Comparison of ENCODE assay signal across 8 cellular contexts in the genomic region with DNA sequence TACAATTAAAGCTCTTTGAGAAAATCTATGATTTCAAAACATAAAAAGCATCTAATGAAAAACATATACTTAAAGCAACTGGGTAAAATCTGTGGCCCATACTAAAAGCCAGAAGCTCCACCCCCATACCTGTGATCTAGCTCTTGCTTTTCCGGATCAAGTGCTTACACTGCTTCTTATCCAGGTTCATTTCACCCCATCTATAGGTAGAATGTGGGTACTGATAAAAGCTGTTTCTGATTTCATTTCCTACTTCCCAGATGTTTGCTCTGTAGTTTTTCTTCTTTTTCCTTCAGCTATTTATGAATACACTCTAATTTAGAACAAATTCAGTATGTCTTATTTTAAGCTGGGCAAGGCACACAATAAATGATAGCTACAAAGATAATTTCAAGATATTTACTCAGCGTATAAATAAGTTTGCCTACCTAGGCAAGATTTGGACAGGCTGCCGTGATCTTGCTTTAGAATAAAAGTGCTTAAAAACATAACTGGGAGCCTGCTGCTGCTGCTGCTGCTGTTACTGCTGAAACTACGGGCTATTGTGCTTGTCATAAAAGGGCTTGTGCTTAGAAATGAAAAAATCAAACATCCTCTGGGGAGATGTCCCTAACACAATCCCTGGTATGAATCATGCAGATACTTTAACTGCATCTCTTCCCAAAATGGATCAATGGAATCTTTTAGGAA. TPM values are rescaled to one million over a fixed set of nuclear protein-coding genes. Genes with fewer than 3 reads are reported as not detected.
DNase-seq lines count a peak whose midpoint lies in the region; ATAC-seq and TF ChIP-seq lines count a peak whose summit lies in the region.

No MANE protein-coding gene starts in this region.

- no peaks in the 10 kb centered on the region for H3K9me3 ChIP-seq in hepatocyte (ENCODE audit: low read depth)
- H3K9me3 ChIP-seq in suprapubic skin = no peaks in the 10 kb centered on the region
- no peaks in the 10 kb centered on the region for H3K9me3 ChIP-seq in ascending aorta

- TF ChIP-seq CTCF in VCaP (conservative IDR thresholded peaks at IDR 0.05) = peak; percentile 79
- TF ChIP-seq CTCF in hepatocyte (IDR thresholded peaks at IDR 0.05; ENCODE audit: poor library complexity) = peak; percentile 58
- peak; percentile 48 to 53 for TF ChIP-seq CTCF in suprapubic skin (IDR thresholded peaks at IDR 0.05)
- TF ChIP-seq CTCF in ascending aorta (IDR thresholded peaks at IDR 0.05) = peak in 1 of 3 experiments; percentile 16

- DNase-seq in activated T-cell treated with anti-CD3 and anti-CD28 coated beads, Interleukin-2, amount 50 U/mL, for 72 hours = peak; percentile 8 to 21
- no peak for DNase-seq in activated T-cell treated with anti-CD3 and anti-CD28 coated beads for 4 hours
- peak; percentile 31 for DNase-seq in NCI-H1417 treated with DMSO at 0.1 percent for 48 hours (lab: John Stamatoyannopoulos, UW)
- peak; percentile 73 for DNase-seq in hepatocyte (ENCODE audit: low spot score)
- DNase-seq in suprapubic skin (ENCODE audit: low spot score in 2 of 2) = no peak
- DNase-seq in ascending aorta (ENCODE audit: low spot score in 2 of 2) = no peak

- H3K36me3 ChIP-seq in hepatocyte (replicated peaks; ENCODE audit: insufficient read depth, low read depth) (no peaks in the 10 kb centered on the region), suprapubic skin (no peaks in the 10 kb centered on the region), ascending aorta (no peaks in the 10 kb centered on the region)

- H3K4me1 ChIP-seq in hepatocyte (ENCODE audit: insufficient read depth) (peaks cover 14% of the 10 kb centered on the region), suprapubic skin (peaks cover 48% of the 10 kb centered on the region), ascending aorta (no peaks in the 10 kb centered on the region)

- intact Hi-C loops in ascending aorta (cut with DNase I) = loop anchor here (2.0 to 5.0 kb wide), 2 partner anchors 485 to 761 kb away; no protein-coding TSS in a partner anchor

- H3K27me3 Mint-ChIP-seq in activated T-cell treated with anti-CD3 and anti-CD28 coated beads, Interleukin-2, amount 50 U/mL, for 72 hours (ENCODE audit: low read depth) = peaks cover 27% of the 10 kb centered on the region

- H3K27me3 ChIP-seq in hepatocyte = no peaks in the 10 kb centered on the region
- no peaks in the 10 kb centered on the region for H3K27me3 ChIP-seq in suprapubic skin
- H3K27me3 ChIP-seq in ascending aorta = no peaks in the 10 kb centered on the region

- peaks cover 0 to 3% of the 10 kb centered on the region in 2 donors for H3K36me3 Mint-ChIP-seq in activated T-cell treated with anti-CD3 and anti-CD28 coated beads, Interleukin-2, amount 50 U/mL, for 72 hours (ENCODE audit: insufficient read depth in 2 of 2)

- H3K9me2 ChIP-seq in hepatocyte (replicated peaks; ENCODE audit: insufficient read depth) = no peaks in the 10 kb centered on the region

- no peaks in the 10 kb centered on the region for H3K9me3 Mint-ChIP-seq in activated T-cell treated with anti-CD3 and anti-CD28 coated beads, Interleukin-2, amount 50 U/mL, for 72 hours

- no peak for TF ChIP-seq EP300 in suprapubic skin (IDR thresholded peaks at IDR 0.05)

- H3K27ac ChIP-seq in VCaP = peak overlapping the region; percentile 49
- peak overlapping the region; percentile 11 for H3K27ac ChIP-seq in hepatocyte
- no peak overlapping the region for H3K27ac ChIP-seq in suprapubic skin
- no peak overlapping the region for H3K27ac ChIP-seq in ascending aorta

- peak overlapping the region; percentile 68 for H3K27ac Mint-ChIP-seq in activated T-cell treated with anti-CD3 and anti-CD28 coated beads, Interleukin-2, amount 50 U/mL, for 72 hours

- peak overlapping the region; percentile 77 for H3K4me2 ChIP-seq in hepatocyte

- TF ChIP-seq POLR2A in suprapubic skin (IDR thresholded peaks at IDR 0.05) = no peak

- ATAC-seq in activated T-cell treated with anti-CD3 and anti-CD28 coated beads, Interleukin-2, amount 50 U/mL, for 72 hours (replicated peaks in 1 of 2) = no peak
- no peak for ATAC-seq in HG02763 (IDR thresholded peaks at IDR 0.05; ENCODE audit: unreplicated experiment)

- H4K20me1 ChIP-seq in hepatocyte (ENCODE audit: insufficient read depth, poor library complexity, severe bottlenecking) = peaks cover 6% of the 10 kb centered on the region

- H3K4me3 Mint-ChIP-seq in activated T-cell treated with anti-CD3 and anti-CD28 coated beads, Interleukin-2, amount 50 U/mL, for 72 hours = peak overlapping the region in 1 of 2 donors; percentile 98

- 24% methylated on average over 4 of the region's 4 CpGs for WGBS in hepatocyte (ENCODE audit: low lambda C conversion rate, missing lambda C conversion rate)
- WGBS in suprapubic skin = 27% methylated on average over 4 of the region's 4 CpGs

- H3K4me3 ChIP-seq in hepatocyte (peak overlapping the region; percentile 89), suprapubic skin (peak overlapping the region; percentile 93), ascending aorta (peak overlapping the region in 1 of 2 donors; percentile 78)

- no peak overlapping the region for H2AFZ ChIP-seq in hepatocyte

- H3K79me2 ChIP-seq in hepatocyte = peaks cover 63% of the 10 kb centered on the region

- H3K4me1 Mint-ChIP-seq in activated T-cell treated with anti-CD3 and anti-CD28 coated beads, Interleukin-2, amount 50 U/mL, for 72 hours (ENCODE audit: low read depth) = peaks cover 32% of the 10 kb centered on the region

RNA-seq across cellular contexts. Expression of a gene that starts 2.1 kb away (rescaled TPM):
- total RNA-seq in activated T-cell treated with anti-CD3 and anti-CD28 coated beads, Interleukin-2, amount 50 U/mL, for 72 hours = 1 to 10 TPM; 3.3 to 5.9 TPM
- total RNA-seq in hepatocyte = 35.9 and 50.1 TPM in 2 replicates
- polyA plus RNA-seq in hepatocyte = 21.6 and 27.6 TPM in 2 replicates
- 10 to 100 TPM; 14.8 to 25.1 (median 20.8) TPM for total RNA-seq in suprapubic skin
- total RNA-seq in ascending aorta = 18.1 TPM

Comparison
In these comparisons a context has a peak if more than half of its experiments do, and no peak if none do; other contexts are left out.
1. DNase-seq: peak in activated T-cell treated with anti-CD3 and anti-CD28 coated beads, Interleukin-2, amount 50 U/mL, for 72 hours (2 of 2), NCI-H1417 treated with DMSO at 0.1 percent for 48 hours (single experiment) and hepatocyte (single experiment); none in activated T-cell treated with anti-CD3 and anti-CD28 coated beads for 4 hours (single experiment), suprapubic skin (0 of 2) and ascending aorta (0 of 2).
2. H3K27ac ChIP-seq: peak in VCaP (single experiment) and hepatocyte (single experiment); none in suprapubic skin (single experiment) and ascending aorta (0 of 2).